Comparison of ENCODE assay signal across 1 cellular context in the genomic region with DNA sequence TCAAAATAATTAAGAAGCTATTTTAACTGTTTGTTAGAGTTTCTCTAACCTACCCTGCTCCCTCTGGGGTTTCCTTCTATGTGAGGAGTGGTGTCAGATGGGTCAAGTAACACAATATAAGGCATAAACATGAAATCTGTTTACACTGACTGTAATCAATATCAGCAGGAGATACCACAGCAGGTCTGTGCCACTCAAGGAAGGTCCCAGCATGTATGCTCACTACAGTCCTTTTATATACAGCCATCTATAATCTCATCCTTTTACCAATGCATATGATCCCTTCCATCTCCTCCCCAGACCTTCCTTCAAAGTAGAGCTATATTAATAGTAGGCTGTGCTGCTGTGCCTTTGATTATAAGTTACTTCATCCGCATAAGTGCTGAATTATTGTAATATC.
TF ChIP-seq lines count a peak whose summit lies in the region.

No MANE protein-coding gene starts in this region.

TF ChIP-seq in SK-N-SH, 30 proteins besides CTCF, POLR2A, EP300 and RAD21 (continued from another document):
- TF ChIP-seq, protein P1, sequence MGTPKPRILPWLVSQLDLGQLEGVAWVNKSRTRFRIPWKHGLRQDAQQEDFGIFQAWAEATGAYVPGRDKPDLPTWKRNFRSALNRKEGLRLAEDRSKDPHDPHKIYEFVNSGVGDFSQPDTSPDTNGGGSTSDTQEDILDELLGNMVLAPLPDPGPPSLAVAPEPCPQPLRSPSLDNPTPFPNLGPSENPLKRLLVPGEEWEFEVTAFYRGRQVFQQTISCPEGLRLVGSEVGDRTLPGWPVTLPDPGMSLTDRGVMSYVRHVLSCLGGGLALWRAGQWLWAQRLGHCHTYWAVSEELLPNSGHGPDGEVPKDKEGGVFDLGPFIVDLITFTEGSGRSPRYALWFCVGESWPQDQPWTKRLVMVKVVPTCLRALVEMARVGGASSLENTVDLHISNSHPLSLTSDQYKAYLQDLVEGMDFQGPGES (IDR thresholded peaks at IDR 0.05; ENCODE audit: low read depth, low read length) = no peak
- TF ChIP-seq RXRA (IDR thresholded peaks at IDR 0.05; ENCODE audit: borderline replicate concordance, low read depth) (no peak), RFX5 (IDR thresholded peaks at IDR 0.05; ENCODE audit: low read length) (no peak), CHD2 (IDR thresholded peaks at IDR 0.05; ENCODE audit: low read length, partially characterized antibody) (no peak), TCF12 (IDR thresholded peaks at IDR 0.05) (no peak), SMC3 (IDR thresholded peaks at IDR 0.05; ENCODE audit: low read depth, low read length) (no peak)
- TF ChIP-seq, protein P2, sequence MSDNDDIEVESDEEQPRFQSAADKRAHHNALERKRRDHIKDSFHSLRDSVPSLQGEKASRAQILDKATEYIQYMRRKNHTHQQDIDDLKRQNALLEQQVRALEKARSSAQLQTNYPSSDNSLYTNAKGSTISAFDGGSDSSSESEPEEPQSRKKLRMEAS (IDR thresholded peaks at IDR 0.05; ENCODE audit: low read depth) = no peak
